9 cellular contexts compared by ENCODE assay signal in the genomic region with DNA sequence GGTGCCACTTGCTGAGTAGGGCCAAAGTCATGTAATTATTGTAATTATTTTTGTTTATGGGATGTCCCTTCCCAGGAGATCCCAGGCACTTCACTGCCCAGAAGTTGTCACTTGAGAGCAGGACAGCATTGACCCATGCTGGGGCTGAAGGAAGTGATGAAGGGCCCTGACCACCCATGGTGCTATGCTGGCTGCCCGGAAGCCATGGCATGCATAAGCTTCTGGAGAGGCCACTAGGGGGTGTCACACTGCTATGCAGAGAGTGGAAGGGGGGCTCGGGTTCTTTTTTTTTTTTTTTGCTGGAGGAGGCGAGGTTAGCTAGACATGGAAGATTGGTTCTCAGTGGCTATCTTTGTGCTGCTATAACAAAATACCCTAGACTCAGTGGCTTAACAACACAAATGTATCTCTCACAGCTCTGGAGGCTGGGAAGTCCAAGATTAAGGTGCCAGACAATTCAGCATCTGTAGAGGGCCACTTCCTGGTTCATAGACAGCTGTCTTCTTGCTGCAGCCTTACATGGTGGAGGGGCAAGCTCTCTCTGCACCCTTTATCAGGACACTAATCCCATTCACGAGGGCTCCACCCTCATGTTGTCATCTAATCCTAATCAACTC.
DNase-seq lines count a peak whose midpoint lies in the region; ATAC-seq, FAIRE-seq and TF ChIP-seq lines count a peak whose summit lies in the region.
"Had no signal": no experiment of that assay in that cellular context is flagged by ENCODE, and none has a peak within 500 bp of the region (broad histone marks: within the 10 kb centered on the region; RNA-seq: fewer than 3 reads in every experiment).

No MANE protein-coding gene starts in this region.

- peak; percentile 55 for ATAC-seq in GM21360 (IDR thresholded peaks at IDR 0.05; ENCODE audit: unreplicated experiment)
- ATAC-seq in GM19324 (IDR thresholded peaks at IDR 0.05; ENCODE audit: low FRiP score, unreplicated experiment) = no peak

- no peak overlapping the region for H3K4me3 ChIP-seq in NB4 (ENCODE audit: low read depth, low read length)
- H3K4me3 ChIP-seq in fibroblast of villous mesenchyme (ENCODE audit: low read depth, low read length) = no peak overlapping the region
- no peak overlapping the region for H3K4me3 ChIP-seq in adrenal gland
- no peak overlapping the region for H3K4me3 ChIP-seq in suprapubic skin
- H3K4me3 ChIP-seq in small intestine (ENCODE audit: low read depth in 1 of 2, low read length in 2 of 2) = no peak overlapping the region

- H3K36me3 ChIP-seq in adrenal gland (replicated peaks in 1 of 2) (no peaks in the 10 kb centered on the region), suprapubic skin (no peaks in the 10 kb centered on the region), small intestine (ENCODE audit: control insufficient read depth in 2 of 2, insufficient read depth in 2 of 2, low read length in 2 of 2) (no peaks in the 10 kb centered on the region)

- DNase-seq in D721Med (ENCODE audit: insufficient read length, low spot score) (no peak), NB4 (ENCODE audit: low read depth) (peak; percentile 68), fibroblast of villous mesenchyme (ENCODE audit: low read depth) (peak; percentile 33), adrenal gland (no peak), suprapubic skin (ENCODE audit: low spot score in 2 of 2) (no peak), small intestine (no peak)

- H3K27ac ChIP-seq in adrenal gland (no peak overlapping the region), suprapubic skin (no peak overlapping the region), small intestine (ENCODE audit: low read depth in 1 of 2, low read length in 1 of 2) (no peak overlapping the region)

- intact Hi-C loops in adrenal gland (cut with DNase I) = no loop called here

- FAIRE-seq in D721Med (lab: Jason Lieb, UNC) (no peak), small intestine (lab: Jason Lieb, UNC) (no peak)
- FAIRE-seq: endometrium had no signal

- TF ChIP-seq CTCF in D721Med (IDR thresholded peaks at IDR 0.05; ENCODE audit: insufficient read depth, missing control alignments) (peak; percentile 62), NB4 (IDR thresholded peaks at IDR 0.05; ENCODE audit: low read depth, low read length) (peak; percentile 79), fibroblast of villous mesenchyme (IDR thresholded peaks at IDR 0.05; ENCODE audit: insufficient read depth, low read depth, low read length) (peak; percentile 58), adrenal gland (IDR thresholded peaks at IDR 0.05) (peak in 1 of 6 experiments; percentile 20), suprapubic skin (IDR thresholded peaks at IDR 0.05) (no peak)

- H3K27me3 ChIP-seq in adrenal gland (no peaks in the 10 kb centered on the region), suprapubic skin (no peaks in the 10 kb centered on the region), small intestine (ENCODE audit: control insufficient read depth in 2 of 2, insufficient read depth in 2 of 2, low read length in 2 of 2) (no peaks in the 10 kb centered on the region)

- TF ChIP-seq EP300 in suprapubic skin (IDR thresholded peaks at IDR 0.05) = no peak

- H3K9me3 ChIP-seq in adrenal gland (replicated peaks in 1 of 3) (no peaks in the 10 kb centered on the region), suprapubic skin (no peaks in the 10 kb centered on the region), small intestine (ENCODE audit: control insufficient read depth, low read depth) (no peaks in the 10 kb centered on the region)

- H3K4me1 ChIP-seq in adrenal gland (replicated peaks in 1 of 2) = no peaks in the 10 kb centered on the region
- H3K4me1 ChIP-seq in suprapubic skin = peaks cover 2% of the 10 kb centered on the region
- H3K4me1 ChIP-seq in small intestine (ENCODE audit: control insufficient read depth in 2 of 2, insufficient read depth in 1 of 2, low read depth in 1 of 2, low read length in 1 of 2) = no peaks in the 10 kb centered on the region

- WGBS in adrenal gland, 4 donors = 71 to 88% (median 78%) methylated on average over 4 of the region's 4 CpGs
- 87% methylated on average over 4 of the region's 4 CpGs for WGBS in suprapubic skin
- WGBS in small intestine, 3 donors = 55 to 73% (median 67%) methylated on average over 4 of the region's 4 CpGs

- no peak for TF ChIP-seq POLR2A in NB4 (IDR thresholded peaks at IDR 0.05; ENCODE audit: extremely low read depth, insufficient read length)
- no peak for TF ChIP-seq POLR2A in adrenal gland (IDR thresholded peaks at IDR 0.05)
- TF ChIP-seq POLR2A in suprapubic skin (IDR thresholded peaks at IDR 0.05) = no peak

Comparison
In these comparisons a context has a peak if more than half of its experiments do, and no peak if none do; other contexts are left out.
1. DNase-seq: peak in NB4 (single experiment) and fibroblast of villous mesenchyme (single experiment); none in D721Med (single experiment), adrenal gland (0 of 7), suprapubic skin (0 of 2) and small intestine (single experiment).
2. CTCF ChIP-seq: peak in D721Med (single experiment), NB4 (single experiment) and fibroblast of villous mesenchyme (single experiment); none in suprapubic skin (0 of 2).